Comparison of ENCODE assay signal across 1 cellular context in genomic region chr1:32886012-32886827, GRCh38.
A peak's percentile ranks its signal among the peaks of the same experiment; 100 is the strongest.
TF ChIP-seq lines count a peak whose summit lies in the region.

Gene HPCA (plus strand): TSS chr1:32886491. CDS start chr1:32888899, 2,408 bp downstream.

TF ChIP-seq in HepG2, 621 proteins besides CTCF, POLR2A, EP300 and RAD21 (continued from another document and continues in another):
- peak; percentile 98 for TF ChIP-seq ZBTB49 (CRISPR knock-in tag; IDR thresholded peaks at IDR 0.05; ENCODE audit: borderline replicate concordance)
- no peak for TF ChIP-seq ZMYM3 (CRISPR knock-in tag; IDR thresholded peaks at IDR 0.05)
- TF ChIP-seq ZNF691 (CRISPR knock-in tag; IDR thresholded peaks at IDR 0.05; ENCODE audit: borderline replicate concordance, low read depth), result peak; percentile 90; the same call in 1 of the 2 replicates
- TF ChIP-seq ZNF446 (CRISPR knock-in tag; IDR thresholded peaks at IDR 0.05), result peak; percentile 98
- peak; percentile 76 for TF ChIP-seq ZNF263 (CRISPR knock-in tag; IDR thresholded peaks at IDR 0.05)
- TF ChIP-seq ZNF318 (CRISPR knock-in tag; IDR thresholded peaks at IDR 0.05), result peak; percentile 84; the same call in 1 of the 2 replicates
- TF ChIP-seq ZNF513 (CRISPR knock-in tag; conservative IDR thresholded peaks at IDR 0.05), result no peak
- no peak for TF ChIP-seq SYNCRIP (IDR thresholded peaks at IDR 0.05; ENCODE audit: insufficient read depth, low read depth, low read length)
- no peak for TF ChIP-seq GABPA (IDR thresholded peaks at IDR 0.05; ENCODE audit: low read depth, low read length)
- TF ChIP-seq GABPA (CRISPR knock-in tag; IDR thresholded peaks at IDR 0.05; ENCODE audit: low read depth), result peak; percentile 37; the same call in 1 of the 2 replicates
- TF ChIP-seq SKIL (CRISPR knock-in tag; IDR thresholded peaks at IDR 0.05; ENCODE audit: borderline replicate concordance), result 0 out of 2 replicates have a peak, but pooled peaks have one; percentile 66
- peak; percentile 98 for TF ChIP-seq PBX3 (CRISPR knock-in tag; IDR thresholded peaks at IDR 0.05; ENCODE audit: borderline replicate concordance)
- TF ChIP-seq AFF4 (CRISPR knock-in tag; IDR thresholded peaks at IDR 0.05), result no peak
- peak; percentile 76 for TF ChIP-seq GABPB1 (CRISPR knock-in tag; IDR thresholded peaks at IDR 0.05)
- TF ChIP-seq CBX1 (IDR thresholded peaks at IDR 0.05; ENCODE audit: low read depth), result no peak
- TF ChIP-seq ZBTB7B (CRISPR knock-in tag; IDR thresholded peaks at IDR 0.05), result peak; percentile 75
- TF ChIP-seq ZSCAN9 (CRISPR knock-in tag; IDR thresholded peaks at IDR 0.05; ENCODE audit: borderline replicate concordance), result peak; percentile 99
- TF ChIP-seq YEATS4 (CRISPR knock-in tag; IDR thresholded peaks at IDR 0.05; ENCODE audit: borderline replicate concordance), result peak; percentile 62; the same call in 1 of the 2 replicates
- TF ChIP-seq TEAD2 (CRISPR knock-in tag; IDR thresholded peaks at IDR 0.05), result peak; percentile 91
- no peak for TF ChIP-seq SCMH1 (CRISPR knock-in tag; IDR thresholded peaks at IDR 0.05; ENCODE audit: borderline replicate concordance)
- peak; percentile 99 for TF ChIP-seq BORCS8-MEF2B (CRISPR knock-in tag; IDR thresholded peaks at IDR 0.05)
- peak; percentile 62; the same call in 1 of the 2 replicates for TF ChIP-seq PAX8 (CRISPR knock-in tag; IDR thresholded peaks at IDR 0.05; ENCODE audit: borderline replicate concordance)
- TF ChIP-seq KLF16 (CRISPR knock-in tag; IDR thresholded peaks at IDR 0.05), result peak in 1 of 2 experiments; percentile 99; a peak in 2 of 4 replicates
- TF ChIP-seq SRSF9 (IDR thresholded peaks at IDR 0.05; ENCODE audit: borderline replicate concordance, insufficient read depth, low read depth, low read length, poor library complexity, severe bottlenecking), result no peak
- TF ChIP-seq ZFP82 (CRISPR knock-in tag; IDR thresholded peaks at IDR 0.05; ENCODE audit: borderline replicate concordance), result peak; percentile 95
- no peak for TF ChIP-seq GRHL1 (CRISPR knock-in tag; conservative IDR thresholded peaks at IDR 0.05)
- TF ChIP-seq ZNF275 (CRISPR knock-in tag; IDR thresholded peaks at IDR 0.05; ENCODE audit: borderline replicate concordance), result peak; percentile 93
- peak; percentile 91; the same call in 1 of the 2 replicates for TF ChIP-seq ZNF337 (CRISPR knock-in tag; IDR thresholded peaks at IDR 0.05; ENCODE audit: borderline replicate concordance, low read depth)
